Comparison of ENCODE assay signal across 15 cellular contexts in the genomic region with DNA sequence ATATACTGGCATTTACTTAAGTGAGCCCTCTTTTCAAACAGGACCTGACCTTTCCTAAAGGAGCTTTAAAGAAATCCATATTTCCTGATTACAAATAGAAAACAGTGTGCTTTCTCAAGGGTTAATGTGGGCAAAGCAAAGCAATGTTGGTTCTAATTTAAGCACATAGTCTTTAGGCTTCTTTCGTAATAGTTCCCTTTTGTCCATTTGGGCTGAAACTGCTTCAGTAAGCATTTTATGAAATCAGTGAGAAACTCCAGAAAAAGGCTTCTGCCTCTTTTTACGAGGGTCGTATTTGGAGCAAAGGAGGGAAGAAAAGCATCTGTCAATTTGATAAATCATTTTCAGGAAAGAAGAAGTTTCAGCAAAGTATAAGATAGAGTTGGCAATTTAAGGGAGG.
"Had no signal": no experiment of that assay in that cellular context is flagged by ENCODE, and none has a peak within 500 bp of the region (broad histone marks: within the 10 kb centered on the region; RNA-seq: fewer than 3 reads in every experiment).

No MANE protein-coding gene starts in this region.

- H3K9me3 Mint-ChIP-seq: activated naive CD4-positive, alpha-beta T cell treated with anti-CD3 and anti-CD28 coated beads, Interleukin-2, amount 10 ng/mL, durations not matched to agents 7 days and 5 days; activated T-cell treated with anti-CD3 and anti-CD28 coated beads, Interleukin-2, amount 50 U/mL, for 24 hours; endodermal cell; stimulated activated memory B cell treated with anti-CD40 and anti-IgM and Interleukin-4, amounts not matched to agents 10 μg/mL and 1 μg/mL and 100 μg/mL, for 72 hours had no signal

- H3K4me1 ChIP-seq: adrenal gland, thyroid gland had no signal

- H3K27me3 ChIP-seq: adrenal gland, dorsolateral prefrontal cortex, ovary, thyroid gland had no signal

- H3K4me3 Mint-ChIP-seq: activated CD4-positive, alpha-beta memory T cell treated with anti-CD3 and anti-CD28 coated beads, Interleukin-2, amount 10 ng/mL, durations not matched to agents 7 days and 5 days; activated naive CD4-positive, alpha-beta T cell treated with anti-CD3 and anti-CD28 coated beads, Interleukin-2, amount 10 ng/mL, durations not matched to agents 7 days and 5 days; activated T-cell treated with anti-CD3 and anti-CD28 coated beads, Interleukin-2, amount 50 U/mL, for 24 hours; endodermal cell; naive thymus-derived CD4-positive, alpha-beta T cell; stimulated activated memory B cell treated with anti-CD40 and anti-IgM and Interleukin-4, amounts not matched to agents 10 μg/mL and 1 μg/mL and 100 μg/mL, for 72 hours had no signal

- DNase-seq: activated CD4-positive, alpha-beta memory T cell treated with anti-CD3 and anti-CD28 coated beads, Interleukin-2, amount 10 ng/mL, durations not matched to agents 7 days and 5 days; activated CD4-positive, alpha-beta T cell treated with anti-CD3 and anti-CD28 coated beads for 1 hour; activated naive CD4-positive, alpha-beta T cell treated with anti-CD3 and anti-CD28 coated beads, Interleukin-2, amount 10 ng/mL, durations not matched to agents 7 days and 5 days; activated T-cell treated with anti-CD3 and anti-CD28 coated beads, Interleukin-2, amount 50 U/mL, for 24 hours; adrenal gland; dorsolateral prefrontal cortex; endodermal cell; erythroblast; mucosa of descending colon; naive thymus-derived CD4-positive, alpha-beta T cell; ovary; stimulated activated CD4-positive, alpha-beta T cell treated with anti-CD3 and anti-CD28 coated beads, Interleukin-2, amount 100 ng/mL, for 48 hours; thyroid gland had no signal

- H3K27me3 Mint-ChIP-seq: activated CD4-positive, alpha-beta memory T cell treated with anti-CD3 and anti-CD28 coated beads, Interleukin-2, amount 10 ng/mL, durations not matched to agents 7 days and 5 days; activated naive CD4-positive, alpha-beta T cell treated with anti-CD3 and anti-CD28 coated beads, Interleukin-2, amount 10 ng/mL, durations not matched to agents 7 days and 5 days; activated T-cell treated with anti-CD3 and anti-CD28 coated beads, Interleukin-2, amount 50 U/mL, for 24 hours; stimulated activated memory B cell treated with anti-CD40 and anti-IgM and Interleukin-4, amounts not matched to agents 10 μg/mL and 1 μg/mL and 100 μg/mL, for 72 hours had no signal

- H3K36me3 Mint-ChIP-seq: activated naive CD4-positive, alpha-beta T cell treated with anti-CD3 and anti-CD28 coated beads, Interleukin-2, amount 10 ng/mL, durations not matched to agents 7 days and 5 days; naive thymus-derived CD4-positive, alpha-beta T cell; stimulated activated memory B cell treated with anti-CD40 and anti-IgM and Interleukin-4, amounts not matched to agents 10 μg/mL and 1 μg/mL and 100 μg/mL, for 72 hours had no signal

- H3K27ac Mint-ChIP-seq: activated CD4-positive, alpha-beta memory T cell treated with anti-CD3 and anti-CD28 coated beads, Interleukin-2, amount 10 ng/mL, durations not matched to agents 7 days and 5 days; activated naive CD4-positive, alpha-beta T cell treated with anti-CD3 and anti-CD28 coated beads, Interleukin-2, amount 10 ng/mL, durations not matched to agents 7 days and 5 days; activated T-cell treated with anti-CD3 and anti-CD28 coated beads, Interleukin-2, amount 50 U/mL, for 24 hours; endodermal cell; naive thymus-derived CD4-positive, alpha-beta T cell; stimulated activated memory B cell treated with anti-CD40 and anti-IgM and Interleukin-4, amounts not matched to agents 10 μg/mL and 1 μg/mL and 100 μg/mL, for 72 hours had no signal

- H3K4me3 ChIP-seq: adrenal gland, dorsolateral prefrontal cortex, mucosa of descending colon, ovary, thyroid gland had no signal

- H3K27ac ChIP-seq: adrenal gland, ovary, thyroid gland, VCaP had no signal

- H3K36me3 ChIP-seq: adrenal gland, ovary, thyroid gland had no signal

- H3K9me3 ChIP-seq: adrenal gland, mucosa of descending colon, ovary, thyroid gland had no signal

- H3K4me1 Mint-ChIP-seq: activated CD4-positive, alpha-beta memory T cell treated with anti-CD3 and anti-CD28 coated beads, Interleukin-2, amount 10 ng/mL, durations not matched to agents 7 days and 5 days; activated naive CD4-positive, alpha-beta T cell treated with anti-CD3 and anti-CD28 coated beads, Interleukin-2, amount 10 ng/mL, durations not matched to agents 7 days and 5 days; stimulated activated memory B cell treated with anti-CD40 and anti-IgM and Interleukin-4, amounts not matched to agents 10 μg/mL and 1 μg/mL and 100 μg/mL, for 72 hours had no signal

- ATAC-seq: mucosa of descending colon; naive thymus-derived CD4-positive, alpha-beta T cell; stimulated activated memory B cell treated with anti-CD40 and anti-IgM and Interleukin-4, amounts not matched to agents 10 μg/mL and 1 μg/mL and 100 μg/mL, for 72 hours had no signal
